17 cellular contexts compared by ENCODE assay signal in genomic region chr10:59098811-59099452, GRCh38.
DNase-seq lines count a peak whose midpoint lies in the region; ATAC-seq and TF ChIP-seq lines count a peak whose summit lies in the region.
"Had no signal": no experiment of that assay in that cellular context is flagged by ENCODE, and none has a peak within 500 bp of the region (broad histone marks: within the 10 kb centered on the region; RNA-seq: fewer than 3 reads in every experiment).

No MANE protein-coding gene starts in this region.

- H3K9me3 ChIP-seq in BE2C (no peaks in the 10 kb centered on the region), osteoblast (ENCODE audit: low read depth, low read length) (no peaks in the 10 kb centered on the region), neural progenitor cell (ENCODE audit: low read depth) (no peaks in the 10 kb centered on the region), SJCRH30 (replicated peaks) (no peaks in the 10 kb centered on the region)
- H3K9me3 ChIP-seq: psoas muscle had no signal

- no peaks in the 10 kb centered on the region for H3K27me3 Mint-ChIP-seq in GM23338 (ENCODE audit: insufficient read depth, low read depth, poor library complexity)
- no peaks in the 10 kb centered on the region for H3K27me3 Mint-ChIP-seq in neural progenitor cell (ENCODE audit: insufficient read depth, low read depth)
- H3K27me3 Mint-ChIP-seq: stimulated activated naive B cell treated with anti-CD40 and anti-IgM and Interleukin-4, amounts not matched to agents 10 μg/mL and 1 μg/mL and 100 μg/mL, for 72 hours had no signal

- H3K36me3 Mint-ChIP-seq in GM23338 (ENCODE audit: low read depth) (no peaks in the 10 kb centered on the region), neural progenitor cell (no peaks in the 10 kb centered on the region)
- H3K36me3 Mint-ChIP-seq: stimulated activated naive B cell treated with anti-CD40 and anti-IgM and Interleukin-4, amounts not matched to agents 10 μg/mL and 1 μg/mL and 100 μg/mL, for 72 hours had no signal

- H3K36me3 ChIP-seq in BE2C (no peaks in the 10 kb centered on the region), osteoblast (ENCODE audit: insufficient read depth, low read length) (no peaks in the 10 kb centered on the region), GM23338 (ENCODE audit: insufficient read depth) (no peaks in the 10 kb centered on the region), neural progenitor cell (no peaks in the 10 kb centered on the region), SJCRH30 (no peaks in the 10 kb centered on the region)

- no peaks in the 10 kb centered on the region for H3K9me3 Mint-ChIP-seq in GM23338
- no peaks in the 10 kb centered on the region for H3K9me3 Mint-ChIP-seq in neural progenitor cell

- no peak overlapping the region for H3K27ac Mint-ChIP-seq in GM23338
- no peak overlapping the region for H3K27ac Mint-ChIP-seq in neural progenitor cell
- H3K27ac Mint-ChIP-seq: stimulated activated naive B cell treated with anti-CD40 and anti-IgM and Interleukin-4, amounts not matched to agents 10 μg/mL and 1 μg/mL and 100 μg/mL, for 72 hours had no signal

- H3K4me2 ChIP-seq in osteoblast (ENCODE audit: insufficient read depth, low read length) (no peak overlapping the region), GM23338 (no peak overlapping the region), neural progenitor cell (no peak overlapping the region)

- H3F3A ChIP-seq in GM23338 (replicated peaks; ENCODE audit: low read depth), result no peaks in the 10 kb centered on the region
- no peaks in the 10 kb centered on the region for H3F3A ChIP-seq in neural progenitor cell (ENCODE audit: low read depth)

- DNase-seq in BE2C, result peak; percentile 56
- peak; percentile 30 to 41 for DNase-seq in NCI-H1930 (lab: John Stamatoyannopoulos, UW)
- peak; percentile 51 for DNase-seq in dedifferentiated amniotic fluid mesenchymal stem cell (ENCODE audit: extremely low spot score)
- peak; percentile 8 for DNase-seq in osteoblast (ENCODE audit: insufficient read length, low spot score, missing footprints)
- no peak for DNase-seq in GM23338 (ENCODE audit: low spot score)
- DNase-seq in neural progenitor cell (ENCODE audit: low spot score), result no peak
- DNase-seq in SJCRH30, result no peak
- DNase-seq: activated T-cell treated with anti-CD3 and anti-CD28 coated beads, Interleukin-2, amount 50 U/mL, for 48 hours; GF-D8; midbrain; NCI-H1436; stimulated activated CD4-positive, alpha-beta T cell treated with anti-CD3 and anti-CD28 coated beads, Interleukin-2, amount 100 ng/mL, for 48 hours; stimulated activated naive B cell treated with anti-CD40 and anti-IgM and Interleukin-4, amounts not matched to agents 10 μg/mL and 1 μg/mL and 100 μg/mL, for 72 hours had no signal

- H3K79me2 ChIP-seq in osteoblast (ENCODE audit: insufficient read depth, low read length) (no peaks in the 10 kb centered on the region), GM23338 (replicated peaks; ENCODE audit: insufficient read depth) (no peaks in the 10 kb centered on the region), neural progenitor cell (ENCODE audit: low read depth) (no peaks in the 10 kb centered on the region)

- no peaks in the 10 kb centered on the region for H4K20me1 ChIP-seq in osteoblast (ENCODE audit: insufficient read depth, low read length)
- no peaks in the 10 kb centered on the region for H4K20me1 ChIP-seq in GM23338 (replicated peaks; ENCODE audit: insufficient read depth)
- H4K20me1 ChIP-seq in neural progenitor cell (ENCODE audit: low read depth), result no peaks in the 10 kb centered on the region

- H3K27ac ChIP-seq in osteoblast (ENCODE audit: low read depth, low read length), result no peak overlapping the region
- H3K27ac ChIP-seq in GM23338 (ENCODE audit: low read depth), result no peak overlapping the region
- H3K27ac ChIP-seq in neural progenitor cell, result no peak overlapping the region
- no peak overlapping the region for H3K27ac ChIP-seq in SJCRH30
- H3K27ac ChIP-seq: C4-2B, psoas muscle had no signal

- no peaks in the 10 kb centered on the region for H3K27me3 ChIP-seq in BE2C
- peaks cover 3% of the 10 kb centered on the region for H3K27me3 ChIP-seq in osteoblast (ENCODE audit: insufficient read depth, low read length)
- H3K27me3 ChIP-seq in GM23338 (ENCODE audit: insufficient read depth), result no peaks in the 10 kb centered on the region
- no peaks in the 10 kb centered on the region for H3K27me3 ChIP-seq in neural progenitor cell
- no peaks in the 10 kb centered on the region for H3K27me3 ChIP-seq in SJCRH30

- ATAC-seq in GM23338 (no peak), GM21786 (IDR thresholded peaks at IDR 0.05; ENCODE audit: unreplicated experiment) (no peak)
- ATAC-seq: activated CD4-positive, CD25-positive, alpha-beta regulatory T cell treated with anti-CD3 and anti-CD28 coated beads, Interleukin-2, amount 50 U/mL, for 24 hours; psoas muscle; stimulated activated naive B cell treated with anti-CD40 and anti-IgM and Interleukin-4, amounts not matched to agents 10 μg/mL and 1 μg/mL and 100 μg/mL, for 72 hours had no signal

- peaks cover 14% of the 10 kb centered on the region for H3K4me1 ChIP-seq in BE2C
- no peaks in the 10 kb centered on the region for H3K4me1 ChIP-seq in osteoblast (ENCODE audit: insufficient read depth, low read length)
- H3K4me1 ChIP-seq in GM23338 (ENCODE audit: insufficient read depth), result no peaks in the 10 kb centered on the region
- no peaks in the 10 kb centered on the region for H3K4me1 ChIP-seq in neural progenitor cell
- H3K4me1 ChIP-seq in SJCRH30, result no peaks in the 10 kb centered on the region
- H3K4me1 ChIP-seq: psoas muscle had no signal

- H3K4me3 ChIP-seq in BE2C (ENCODE audit: low read depth, low read length), result peak overlapping the region; percentile 43
- no peak overlapping the region for H3K4me3 ChIP-seq in osteoblast (ENCODE audit: insufficient read depth, low read length)
- H3K4me3 ChIP-seq in GM23338, result no peak overlapping the region
- no peak overlapping the region for H3K4me3 ChIP-seq in neural progenitor cell
- no peak overlapping the region for H3K4me3 ChIP-seq in SJCRH30
- H3K4me3 ChIP-seq: psoas muscle had no signal

- H2AFZ ChIP-seq in osteoblast (ENCODE audit: low read length) (no peak overlapping the region), GM23338 (no peak overlapping the region), neural progenitor cell (replicated peaks) (no peak overlapping the region)

- H3K9me2 ChIP-seq in GM23338 (ENCODE audit: insufficient read depth), result no peaks in the 10 kb centered on the region

- peaks cover under 1% of the 10 kb centered on the region; the same call in 1 of the 3 replicates for H3K4me1 Mint-ChIP-seq in GM23338
- H3K4me1 Mint-ChIP-seq in neural progenitor cell, result no peaks in the 10 kb centered on the region
- H3K4me1 Mint-ChIP-seq: stimulated activated naive B cell treated with anti-CD40 and anti-IgM and Interleukin-4, amounts not matched to agents 10 μg/mL and 1 μg/mL and 100 μg/mL, for 72 hours had no signal

- TF ChIP-seq CTCF in BE2C (IDR thresholded peaks at IDR 0.05; ENCODE audit: low read depth, low read length), result no peak
- TF ChIP-seq CTCF in osteoblast (IDR thresholded peaks at IDR 0.05; ENCODE audit: extremely low read depth, low read depth, low read length), result no peak
- TF ChIP-seq CTCF in GM23338 (conservative IDR thresholded peaks at IDR 0.05; ENCODE audit: low read depth in 2 of 2), result no peak
- no peak for TF ChIP-seq CTCF in neural progenitor cell (IDR thresholded peaks at IDR 0.05)

- no peak overlapping the region for H3K9ac ChIP-seq in neural progenitor cell

- H3K4me3 Mint-ChIP-seq in GM23338 (no peak overlapping the region), neural progenitor cell (no peak overlapping the region)
- H3K4me3 Mint-ChIP-seq: stimulated activated naive B cell treated with anti-CD40 and anti-IgM and Interleukin-4, amounts not matched to agents 10 μg/mL and 1 μg/mL and 100 μg/mL, for 72 hours had no signal

TF ChIP-seq in GM23338, 12 proteins besides CTCF, POLR2A, EP300 and RAD21 (continues in another document):
- TF ChIP-seq ZNF331 (CRISPR knock-in tag; IDR thresholded peaks at IDR 0.05; ENCODE audit: low read depth), result no peak
- no peak for TF ChIP-seq EZH2phosphoT487 (IDR thresholded peaks at IDR 0.05; ENCODE audit: unreplicated experiment)
- TF ChIP-seq ZNF114 (CRISPR knock-in tag; IDR thresholded peaks at IDR 0.05), result no peak
- TF ChIP-seq JUNB (IDR thresholded peaks at IDR 0.05; ENCODE audit: unreplicated experiment), result no peak

Comparison
In these comparisons a context has a peak if more than half of its experiments do, and no peak if none do; other contexts are left out.
1. DNase-seq: peak in BE2C (single experiment), NCI-H1930 (2 of 2), dedifferentiated amniotic fluid mesenchymal stem cell (single experiment) and osteoblast (single experiment); none in GM23338 (single experiment), neural progenitor cell (single experiment) and SJCRH30 (0 of 2).